Comparison of ENCODE assay signal across 24 cellular contexts in genomic region chr1:223430221-223430620, GRCh38. TPM values are rescaled to one million over a fixed set of nuclear protein-coding genes. Genes with fewer than 3 reads are reported as not detected.
"Had no signal": no experiment of that assay in that cellular context is flagged by ENCODE, and none has a peak within 500 bp of the region (broad histone marks: within the 10 kb centered on the region; RNA-seq: fewer than 3 reads in every experiment).

No MANE protein-coding gene starts in this region.

- H3K4me3 ChIP-seq: cardiac muscle cell, colonic mucosa, neural progenitor cell, ovary, upper lobe of left lung had no signal

- H3K9me3 ChIP-seq: colonic mucosa, ovary, upper lobe of left lung had no signal

- H3K36me3 ChIP-seq: cardiac muscle cell, colonic mucosa, neural progenitor cell, ovary, upper lobe of left lung, WERI-Rb-1 had no signal

- H3K4me1 ChIP-seq: colonic mucosa, upper lobe of left lung had no signal

- H3K27ac ChIP-seq: cardiac muscle cell, colonic mucosa, neural progenitor cell, ovary, upper lobe of left lung, WERI-Rb-1 had no signal

- H3K9ac ChIP-seq: neural progenitor cell had no signal

- DNase-seq: activated CD4-positive, alpha-beta T cell treated with anti-CD3 and anti-CD28 coated beads, Interleukin-2, amount 50 U/mL, for 48 hours; activated CD8-positive, alpha-beta memory T cell treated with anti-CD3 and anti-CD28 coated beads, Interleukin-2, amount 10 ng/mL, durations not matched to agents 7 days and 5 days; activated naive CD4-positive, alpha-beta T cell treated with anti-CD3 and anti-CD28 coated beads for 36 hours; activated naive CD8-positive, alpha-beta T cell treated with anti-CD3 and anti-CD28 coated beads, Interleukin-2, amount 50 U/mL, for 24 hours; activated T-cell treated with anti-CD3 and anti-CD28 coated beads, Interleukin-2, amount 50 U/mL, for 1 hour; colonic mucosa; effector CD4-positive, alpha-beta T cell; head of caudate nucleus; left colon; naive B cell; ovary; retina; stimulated activated CD4-positive, alpha-beta T cell treated with anti-CD3 and anti-CD28 coated beads, Interleukin-4, amount 100 ng/mL, for 1 hour; stimulated activated naive CD4-positive, alpha-beta T cell; T-helper 1 cell; upper lobe of left lung; WERI-Rb-1 had no signal

- H3K27me3 ChIP-seq: cardiac muscle cell, colonic mucosa, neural progenitor cell, ovary, upper lobe of left lung had no signal

- ATAC-seq: activated CD8-positive, alpha-beta memory T cell treated with anti-CD3 and anti-CD28 coated beads, Interleukin-2, amount 10 ng/mL, durations not matched to agents 7 days and 5 days; activated naive CD8-positive, alpha-beta T cell treated with anti-CD3 and anti-CD28 coated beads, Interleukin-2, amount 50 U/mL, for 24 hours; left colon had no signal

RNA-seq across cellular contexts. Expression of gene CCDC185, which starts 37.0 kb away (rescaled TPM):
- total RNA-seq: activated CD8-positive, alpha-beta memory T cell treated with anti-CD3 and anti-CD28 coated beads, Interleukin-2, amount 10 ng/mL, durations not matched to agents 7 days and 5 days; activated naive CD4-positive, alpha-beta T cell treated with anti-CD3 and anti-CD28 coated beads for 36 hours; activated T-helper 2 cell treated with anti-CD3 and anti-CD28 coated beads, Interferon-gamma antibody, Interleukin-2, Interleukin-4, amounts not matched to agents 10 μg/mL and 5 μg/mL and 100 μg/mL, durations not matched to agents 14 hours and 24 hours and 36 hours; astrocyte; cardiac muscle cell; colonic mucosa; frontal cortex; left colon; lung microvascular endothelial cell; ovary; skeletal muscle tissue; upper lobe of left lung had no signal
- polyA plus RNA-seq: cardiac muscle cell, ovary had no signal
